2 cellular contexts compared by ENCODE assay signal in genomic region chr17:72972263-72972951, GRCh38.
TF ChIP-seq lines count a peak whose summit lies in the region.

No MANE protein-coding gene starts in this region.

TF ChIP-seq in H1, 55 proteins besides CTCF, POLR2A, EP300 and RAD21:
- TF ChIP-seq JUN (IDR thresholded peaks at IDR 0.05; ENCODE audit: low read depth, low read length) (no peak), ZNF274 (IDR thresholded peaks at IDR 0.05; ENCODE audit: borderline replicate concordance, extremely low read depth, low read length) (no peak), RFX5 (IDR thresholded peaks at IDR 0.05; ENCODE audit: borderline replicate concordance, low read depth, low read length) (no peak), PHF8 (conservative IDR thresholded peaks at IDR 0.05; ENCODE audit: low read depth, low read length) (no peak), GTF2F1 (IDR thresholded peaks at IDR 0.05; ENCODE audit: borderline replicate concordance, low read depth, low read length) (no peak), FOSL1 (IDR thresholded peaks at IDR 0.05; ENCODE audit: insufficient read depth, low read depth, low read length) (no peak), SIN3A (conservative IDR thresholded peaks at IDR 0.05 in 1 of 2, IDR thresholded peaks at IDR 0.05 in 1 of 2; ENCODE audit: low read depth in 1 of 2, low read length in 2 of 2) (no peak), USF2 (IDR thresholded peaks at IDR 0.05; ENCODE audit: low read length) (no peak), RBBP5 (IDR thresholded peaks at IDR 0.05; ENCODE audit: borderline replicate concordance, low read depth, low read length) (no peak)
TF ChIP-seq in H1: peak in this region for 0.

TF ChIP-seq in GM23338, 12 proteins besides CTCF, POLR2A, EP300 and RAD21:
- no peak for TF ChIP-seq ZNF114 (CRISPR knock-in tag; IDR thresholded peaks at IDR 0.05)
- no peak for TF ChIP-seq POLR2AphosphoS5 (IDR thresholded peaks at IDR 0.05; ENCODE audit: low read depth)
- TF ChIP-seq CREB1 (CRISPR knock-in tag; IDR thresholded peaks at IDR 0.05; ENCODE audit: low read depth) = no peak
- TF ChIP-seq STAT1 (IDR thresholded peaks at IDR 0.05; ENCODE audit: unreplicated experiment) = no peak
- no peak for TF ChIP-seq ZNF331 (CRISPR knock-in tag; IDR thresholded peaks at IDR 0.05; ENCODE audit: low read depth)
- no peak for TF ChIP-seq NANOG (IDR thresholded peaks at IDR 0.05; ENCODE audit: borderline replicate concordance)
- no peak for TF ChIP-seq ZNF462 (CRISPR knock-in tag; IDR thresholded peaks at IDR 0.05)
